Comparison of ENCODE assay signal across 14 cellular contexts in the genomic region with DNA sequence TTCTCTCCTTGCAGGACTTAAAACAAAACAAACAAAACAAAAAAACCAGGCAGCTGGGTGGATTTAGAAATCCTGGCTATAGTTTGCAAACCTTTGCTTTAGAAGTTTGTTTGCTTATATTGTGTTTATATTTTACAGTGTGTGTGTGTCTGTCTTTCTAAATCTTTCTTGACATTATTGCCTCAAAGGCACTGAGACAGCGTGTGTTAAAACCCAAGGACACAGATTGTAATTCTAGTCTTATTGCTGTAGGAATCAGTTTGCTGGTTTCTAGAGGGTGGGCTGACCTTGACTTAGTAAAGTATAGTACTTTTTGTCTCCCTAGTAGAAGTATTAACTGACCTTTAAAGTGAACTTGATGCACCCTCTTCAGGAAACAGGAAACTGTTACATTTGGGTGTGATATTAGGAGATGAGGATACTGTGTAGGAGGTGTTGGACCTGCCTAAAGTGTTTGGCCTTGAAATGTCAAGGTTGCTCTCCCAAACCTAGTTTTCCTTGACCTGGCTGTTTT.
DNase-seq lines count a peak whose midpoint lies in the region; ATAC-seq, FAIRE-seq and TF ChIP-seq lines count a peak whose summit lies in the region.
"Had no signal": no experiment of that assay in that cellular context is flagged by ENCODE, and none has a peak within 500 bp of the region (broad histone marks: within the 10 kb centered on the region; RNA-seq: fewer than 3 reads in every experiment).

No MANE protein-coding gene starts in this region.

- no peaks in the 10 kb centered on the region for H3K9me3 ChIP-seq in esophagus squamous epithelium
- H3K9me3 ChIP-seq: upper lobe of left lung had no signal

- no peak for TF ChIP-seq POLR2A in esophagus squamous epithelium (IDR thresholded peaks at IDR 0.05)

- TF ChIP-seq CTCF in VCaP (conservative IDR thresholded peaks at IDR 0.05) (no peak), esophagus squamous epithelium (IDR thresholded peaks at IDR 0.05) (no peak)

- intact Hi-C loops in left colon (cut with DNase I, micrococcal nuclease), result no loop called here
- intact Hi-C loops in esophagus squamous epithelium (cut with DNase I), result no loop called here

- no peak overlapping the region for H3K4me3 ChIP-seq in esophagus squamous epithelium
- H3K4me3 ChIP-seq: upper lobe of left lung had no signal

- ATAC-seq in HG03378 (IDR thresholded peaks at IDR 0.05; ENCODE audit: unreplicated experiment) (peak; percentile 64), left colon (peak; percentile 27)

- H3K4me1 ChIP-seq in esophagus squamous epithelium, result peaks cover 0 to 45% (median 18%) of the 10 kb centered on the region in 3 donors

- H3K27ac ChIP-seq in VCaP (peak overlapping the region; percentile 32), esophagus squamous epithelium (no peak overlapping the region)
- H3K27ac ChIP-seq: upper lobe of left lung had no signal

- peaks cover 0 to 10% (median 0%) of the 10 kb centered on the region in 3 donors for H3K36me3 ChIP-seq in esophagus squamous epithelium
- H3K36me3 ChIP-seq: upper lobe of left lung had no signal

- FAIRE-seq in GM18507 (lab: Jason Lieb, UNC), result peak; percentile 69
- FAIRE-seq: endothelial cell of umbilical vein had no signal

- no peaks in the 10 kb centered on the region for H3K27me3 ChIP-seq in esophagus squamous epithelium
- H3K27me3 ChIP-seq: upper lobe of left lung had no signal

- DNase-seq in GM18507 (ENCODE audit: extremely low spot score, insufficient read length, low read depth) (no peak), left colon (no peak), SKM-1 (lab: John Stamatoyannopoulos, UW; ENCODE audit: unreplicated experiment) (no peak), esophagus squamous epithelium (lab: John Stamatoyannopoulos, UW) (no peak), KG1 (lab: John Stamatoyannopoulos, UW) (no peak)
- DNase-seq in activated CD8-positive, alpha-beta memory T cell treated with anti-CD3 and anti-CD28 coated beads for 24 hours, result no peak
- DNase-seq: H7, NCI-H1092 treated with DMSO at 0.1 percent for 48 hours, NCI-H774, T-helper 9 cell, upper lobe of left lung had no signal

- WGBS in esophagus squamous epithelium, 2 donors, result 62 to 89% methylated on average over 1 of the region's 1 CpG
